24 cellular contexts compared by ENCODE assay signal in genomic region chr6:112909781-112910180, GRCh38.
A peak's percentile ranks its signal among the peaks of the same experiment; 100 is the strongest.
DNase-seq lines count a peak whose midpoint lies in the region; TF ChIP-seq lines count a peak whose summit lies in the region.
"Had no signal": no experiment of that assay in that cellular context is flagged by ENCODE, and none has a peak within 500 bp of the region (broad histone marks: within the 10 kb centered on the region; RNA-seq: fewer than 3 reads in every experiment).

No MANE protein-coding gene starts in this region.

- BruUV-seq in MCF 10A (replicated peaks; lab: Mats Ljungman, UMichigan), result no TSS peak

- H3K9me3 ChIP-seq in breast epithelium, result no peaks in the 10 kb centered on the region
- no peaks in the 10 kb centered on the region for H3K9me3 ChIP-seq in SJCRH30 (replicated peaks)
- H3K9me3 ChIP-seq: upper lobe of left lung had no signal

- intact Hi-C loops in MCF 10A (cut with micrococcal nuclease), result no loop called here
- intact Hi-C loops in breast epithelium (cut with DNase I; ENCODE audit: low total_unique reads), result no loop called here

- no peak overlapping the region for H3K27ac ChIP-seq in breast epithelium
- peak overlapping the region; percentile 61 for H3K27ac ChIP-seq in SJCRH30
- H3K27ac ChIP-seq: upper lobe of left lung had no signal

- TF ChIP-seq CTCF in MCF 10A (IDR thresholded peaks at IDR 0.05; ENCODE audit: unreplicated experiment), result no peak
- TF ChIP-seq CTCF in breast epithelium (IDR thresholded peaks at IDR 0.05), result no peak
- no peak for TF ChIP-seq CTCF in type B pancreatic cell (conservative IDR thresholded peaks at IDR 0.05)

- H3K36me3 ChIP-seq in breast epithelium, result no peaks in the 10 kb centered on the region
- no peaks in the 10 kb centered on the region for H3K36me3 ChIP-seq in SJCRH30
- H3K36me3 ChIP-seq: upper lobe of left lung had no signal

- POLR2A ChIA-PET in MCF 10A (lab: Yijun Ruan, JAX), result interaction anchor here (0.7 kb wide), 1 partner anchor 84 kb away, joined by 3 read pairs; no protein-coding TSS in a partner anchor

- H3K9me3 Mint-ChIP-seq in MCF 10A (ENCODE audit: unreplicated experiment), result no peaks in the 10 kb centered on the region
- H3K9me3 Mint-ChIP-seq in activated T-cell treated with anti-CD3 and anti-CD28 coated beads, Interleukin-2, amount 50 U/mL, for 24 hours, result peaks cover 5% of the 10 kb centered on the region
- H3K9me3 Mint-ChIP-seq in type B pancreatic cell, result no peaks in the 10 kb centered on the region
- H3K9me3 Mint-ChIP-seq: activated CD4-positive, alpha-beta T cell treated with anti-CD3 and anti-CD28 coated beads, Interleukin-2, amount 10 ng/mL, durations not matched to agents 24 days and 14 days had no signal

- H3K4me1 Mint-ChIP-seq in MCF 10A (ENCODE audit: insufficient read depth, unreplicated experiment) (peaks cover 5% of the 10 kb centered on the region), type B pancreatic cell (ENCODE audit: unreplicated experiment) (peaks cover 17% of the 10 kb centered on the region)
- H3K4me1 Mint-ChIP-seq in activated T-cell treated with anti-CD3 and anti-CD28 coated beads, Interleukin-2, amount 50 U/mL, for 24 hours (ENCODE audit: low read depth), result no peaks in the 10 kb centered on the region
- H3K4me1 Mint-ChIP-seq: activated CD4-positive, alpha-beta T cell treated with anti-CD3 and anti-CD28 coated beads, Interleukin-2, amount 10 ng/mL, durations not matched to agents 24 days and 14 days; CD4-positive, alpha-beta memory T cell; T-helper 17 cell had no signal

- H3K4me1 ChIP-seq in breast epithelium (peaks cover 0 to 3% of the 10 kb centered on the region in 2 donors), SJCRH30 (peaks cover 60% of the 10 kb centered on the region)
- H3K4me1 ChIP-seq: upper lobe of left lung had no signal

- H3K36me3 Mint-ChIP-seq in MCF 10A (ENCODE audit: insufficient read depth, unreplicated experiment) (no peaks in the 10 kb centered on the region), type B pancreatic cell (no peaks in the 10 kb centered on the region)
- no peaks in the 10 kb centered on the region for H3K36me3 Mint-ChIP-seq in activated T-cell treated with anti-CD3 and anti-CD28 coated beads, Interleukin-2, amount 50 U/mL, for 24 hours (ENCODE audit: low read depth)
- H3K36me3 Mint-ChIP-seq: CD4-positive, alpha-beta memory T cell had no signal

- no peak overlapping the region for H3K4me3 Mint-ChIP-seq in MCF 10A (ENCODE audit: unreplicated experiment)
- H3K4me3 Mint-ChIP-seq in activated T-cell treated with anti-CD3 and anti-CD28 coated beads, Interleukin-2, amount 50 U/mL, for 24 hours, result no peak overlapping the region
- no peak overlapping the region for H3K4me3 Mint-ChIP-seq in type B pancreatic cell
- H3K4me3 Mint-ChIP-seq: activated CD4-positive, alpha-beta T cell treated with anti-CD3 and anti-CD28 coated beads, Interleukin-2, amount 10 ng/mL, durations not matched to agents 24 days and 14 days; CD4-positive, alpha-beta memory T cell; T-helper 17 cell had no signal

- no peak for TF ChIP-seq POLR2A in breast epithelium (IDR thresholded peaks at IDR 0.05)

- H3K4me3 ChIP-seq in breast epithelium, result no peak overlapping the region
- H3K4me3 ChIP-seq in SJCRH30, result no peak overlapping the region
- H3K4me3 ChIP-seq: upper lobe of left lung had no signal

- no peak overlapping the region for H3K27ac Mint-ChIP-seq in MCF 10A (ENCODE audit: low read depth, unreplicated experiment)
- H3K27ac Mint-ChIP-seq in activated T-cell treated with anti-CD3 and anti-CD28 coated beads, Interleukin-2, amount 50 U/mL, for 24 hours, result no peak overlapping the region
- H3K27ac Mint-ChIP-seq in type B pancreatic cell, result no peak overlapping the region
- H3K27ac Mint-ChIP-seq: activated CD4-positive, alpha-beta T cell treated with anti-CD3 and anti-CD28 coated beads, Interleukin-2, amount 10 ng/mL, durations not matched to agents 24 days and 14 days; CD4-positive, alpha-beta memory T cell; T-helper 17 cell had no signal

- CTCF ChIA-PET in MCF 10A (lab: Yijun Ruan, JAX), result no interaction called here

- DNase-seq in MCF 10A (ENCODE audit: unreplicated experiment) (peak; percentile 2), breast epithelium (ENCODE audit: low spot score in 2 of 2) (no peak), SJCRH30 (peak; percentile 3 to 31), glomerular visceral epithelial cell (ENCODE audit: extremely low spot score) (peak; percentile 35), type B pancreatic cell (ENCODE audit: extremely low spot score, unreplicated experiment) (no peak)
- DNase-seq in central memory CD4-positive, alpha-beta T cell, result no peak
- no peak for DNase-seq in activated T-cell treated with anti-CD3 and anti-CD28 coated beads, Interleukin-2, amount 50 U/mL, for 24 hours
- DNase-seq in activated effector memory CD4-positive, alpha-beta T cell treated with Interleukin-2 at 50 U/mL for 16 hours, result no peak
- DNase-seq: 8988T; activated CD4-positive, alpha-beta T cell treated with anti-CD3 and anti-CD28 coated beads, Interleukin-2, amount 10 ng/mL, durations not matched to agents 24 days and 14 days; activated naive CD4-positive, alpha-beta T cell treated with anti-CD3 and anti-CD28 coated beads, Interleukin-2, amount 50 U/mL, for 16 hours; AML-193; amygdala; caudate nucleus; CD4-positive, alpha-beta memory T cell; dermis blood vessel endothelial cell; DMS 273 treated with DMSO at 0.1 percent for 48 hours; head of caudate nucleus; NCI-H1092 treated with DMSO at 0.1 percent for 48 hours; NCI-H2081; NCI-H446 treated with DMSO at 0.1 percent for 48 hours; OCI-M1; T-helper 17 cell; upper lobe of left lung had no signal

- H3K27me3 ChIP-seq in breast epithelium, result no peaks in the 10 kb centered on the region
- no peaks in the 10 kb centered on the region for H3K27me3 ChIP-seq in SJCRH30
- H3K27me3 ChIP-seq: upper lobe of left lung had no signal

- H3K27me3 Mint-ChIP-seq in MCF 10A (ENCODE audit: insufficient read depth, unreplicated experiment), result no peaks in the 10 kb centered on the region
- no peaks in the 10 kb centered on the region for H3K27me3 Mint-ChIP-seq in activated T-cell treated with anti-CD3 and anti-CD28 coated beads, Interleukin-2, amount 50 U/mL, for 24 hours
- H3K27me3 Mint-ChIP-seq in type B pancreatic cell, result no peaks in the 10 kb centered on the region
- H3K27me3 Mint-ChIP-seq: activated CD4-positive, alpha-beta T cell treated with anti-CD3 and anti-CD28 coated beads, Interleukin-2, amount 10 ng/mL, durations not matched to agents 24 days and 14 days; CD4-positive, alpha-beta memory T cell; T-helper 17 cell had no signal

Comparison
In these comparisons a context has a peak if more than half of its experiments do, and no peak if none do; other contexts are left out.
1. DNase-seq: peak in MCF 10A (single experiment), SJCRH30 (2 of 2) and glomerular visceral epithelial cell (single experiment); none in breast epithelium (0 of 2), central memory CD4-positive, alpha-beta T cell (single experiment), activated T-cell treated with anti-CD3 and anti-CD28 coated beads, Interleukin-2, amount 50 U/mL, for 24 hours (single experiment), type B pancreatic cell (single experiment) and activated effector memory CD4-positive, alpha-beta T cell treated with Interleukin-2 at 50 U/mL for 16 hours (single experiment).